In the genomic region with DNA sequence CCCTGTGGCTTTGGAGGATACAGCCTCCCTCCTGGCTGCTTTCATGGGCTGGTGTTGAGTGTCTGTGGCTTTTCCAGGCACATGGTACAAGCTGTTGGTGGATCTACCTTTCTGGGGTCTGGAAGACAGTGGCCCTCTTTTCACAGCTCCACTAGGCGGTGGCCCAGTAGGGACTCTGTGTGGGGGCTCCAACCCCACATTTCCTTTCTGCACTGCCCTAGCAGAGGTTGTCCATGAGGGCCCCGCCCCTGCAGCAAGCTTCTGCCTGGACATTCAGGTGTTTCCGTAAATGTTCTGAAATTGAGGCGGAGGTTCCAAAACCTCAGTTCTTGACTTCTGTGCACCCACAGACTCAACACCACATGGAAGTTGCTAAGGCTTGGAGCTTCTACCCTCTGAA, we compare ENCODE assay signal across 4 cellular contexts. TPM values are rescaled to one million over a fixed set of nuclear protein-coding genes. Genes with fewer than 3 reads are reported as not detected.
"Had no signal": no experiment of that assay in that cellular context is flagged by ENCODE, and none has a peak within 500 bp of the region (broad histone marks: within the 10 kb centered on the region; RNA-seq: fewer than 3 reads in every experiment).

No MANE protein-coding gene starts in this region.

RNA-seq across cellular contexts. Expression of a gene that starts 42.6 kb away (rescaled TPM):
- total RNA-seq: GM23248, H4, H9, HFFc6 had no signal
- polyA plus RNA-seq: GM23248 had no signal
